Comparison of ENCODE assay signal across 9 cellular contexts in genomic region chr1:155860939-155861496, GRCh38. TPM values are rescaled to one million over a fixed set of nuclear protein-coding genes. Genes with fewer than 3 reads are reported as not detected.
DNase-seq lines count a peak whose midpoint lies in the region; ATAC-seq, FAIRE-seq and TF ChIP-seq lines count a peak whose summit lies in the region.
"Had no signal": no experiment of that assay in that cellular context is flagged by ENCODE, and none has a peak within 500 bp of the region (broad histone marks: within the 10 kb centered on the region; RNA-seq: fewer than 3 reads in every experiment).

No MANE protein-coding gene starts in this region.

- peaks cover 14% of the 10 kb centered on the region for H3K27me3 Mint-ChIP-seq in endothelial cell (ENCODE audit: unreplicated experiment)

- DNase-seq in D721Med (ENCODE audit: insufficient read length, low spot score) (no peak), NCI-H446 treated with DMSO at 0.1 percent for 48 hours (lab: John Stamatoyannopoulos, UW) (peak; percentile 16), endothelial cell (ENCODE audit: low spot score) (no peak), prostate gland (ENCODE audit: low spot score) (no peak), NCI-H524 (lab: John Stamatoyannopoulos, UW) (no peak), NCI-H1436 treated with DMSO at 0.1 percent for 48 hours (lab: John Stamatoyannopoulos, UW) (no peak), posterior vena cava (ENCODE audit: low spot score) (no peak)
- DNase-seq: NCI-H2029 treated with DMSO at 0.1 percent for 48 hours had no signal

- peak overlapping the region; percentile 88 for H3K27ac Mint-ChIP-seq in endothelial cell (ENCODE audit: unreplicated experiment)

- H3K27me3 ChIP-seq in prostate gland (replicated peaks; ENCODE audit: insufficient read depth) = no peaks in the 10 kb centered on the region

- H3K4me3 Mint-ChIP-seq in endothelial cell (ENCODE audit: unreplicated experiment) = peak overlapping the region; percentile 87

- no peak for TF ChIP-seq POLR2A in prostate gland (IDR thresholded peaks at IDR 0.05)

- no peak for ATAC-seq in HG03460 (IDR thresholded peaks at IDR 0.05; ENCODE audit: unreplicated experiment)

- intact Hi-C loops in prostate gland (cut with DNase I) (no loop called here), posterior vena cava (cut with DNase I) (no loop called here)

- no peaks in the 10 kb centered on the region for H3K4me1 ChIP-seq in prostate gland (replicated peaks)

- TF ChIP-seq CTCF in D721Med (IDR thresholded peaks at IDR 0.05; ENCODE audit: insufficient read depth, missing control alignments) = no peak
- TF ChIP-seq CTCF in endothelial cell (IDR thresholded peaks at IDR 0.05; ENCODE audit: unreplicated experiment) = no peak
- TF ChIP-seq CTCF in prostate gland (IDR thresholded peaks at IDR 0.05) = no peak

- peaks cover 19% of the 10 kb centered on the region for H3K4me1 Mint-ChIP-seq in endothelial cell (ENCODE audit: unreplicated experiment)

- no peaks in the 10 kb centered on the region for H3K9me3 Mint-ChIP-seq in endothelial cell (ENCODE audit: unreplicated experiment)

- peak overlapping the region; percentile 23 to 85 for H3K27ac ChIP-seq in prostate gland

- no peaks in the 10 kb centered on the region for H3K9me3 ChIP-seq in prostate gland

- H3K4me3 ChIP-seq in prostate gland = no peak overlapping the region

- FAIRE-seq in D721Med (lab: Jason Lieb, UNC) = peak; percentile 89

- H3K36me3 Mint-ChIP-seq in endothelial cell (ENCODE audit: low read depth, unreplicated experiment) = no peaks in the 10 kb centered on the region

- H3K36me3 ChIP-seq in prostate gland = no peaks in the 10 kb centered on the region

- WGBS in prostate gland = 71% methylated on average over 2 of the region's 2 CpGs

RNA-seq across cellular contexts. Expression of gene SYT11, which starts 1.7 kb away (rescaled TPM):
- total RNA-seq in endothelial cell (ENCODE audit: unreplicated experiment) = 15.4 TPM
- total RNA-seq in prostate gland = 10 to 100 TPM in 1 of 2 donors, 1 to 10 TPM in 1; 3.6 to 28.0 TPM
- total RNA-seq in posterior vena cava = 10 to 100 TPM; 20.8 to 23.9 TPM

RNA-seq across cellular contexts. Expression of gene GON4L, which starts 4.0 kb away (rescaled TPM):
- total RNA-seq in endothelial cell (ENCODE audit: unreplicated experiment) = 72.7 TPM
- 10 to 100 TPM; 24.9 to 57.4 TPM for total RNA-seq in prostate gland
- total RNA-seq in posterior vena cava = 10 to 100 TPM; 44.3 to 48.2 TPM

RNA-seq across cellular contexts. Expression of gene RIT1, which starts 50.1 kb away (rescaled TPM):
- total RNA-seq in endothelial cell (ENCODE audit: unreplicated experiment) = 69.2 TPM
- 10 to 100 TPM; 20.8 to 21.8 TPM for total RNA-seq in prostate gland
- total RNA-seq in posterior vena cava = 10 to 100 TPM; 34.1 to 36.2 TPM
